Comparison of ENCODE assay signal across 1 cellular context in genomic region chr9:137406876-137407589, GRCh38.
TF ChIP-seq lines count a peak whose summit lies in the region.

No MANE protein-coding gene starts in this region.

TF ChIP-seq in HepG2, 621 proteins besides CTCF, POLR2A, EP300 and RAD21 (continued from another document):
- no peak for TF ChIP-seq E2F2 (CRISPR knock-in tag; IDR thresholded peaks at IDR 0.05; ENCODE audit: borderline replicate concordance)
- TF ChIP-seq ZNF235 (CRISPR knock-in tag; IDR thresholded peaks at IDR 0.05; ENCODE audit: borderline replicate concordance): 0 out of 2 replicates have a peak, but pooled peaks have one; percentile 47
- TF ChIP-seq ZNF770 (CRISPR knock-in tag; IDR thresholded peaks at IDR 0.05): no peak; the same call in 1 of the 2 replicates
- TF ChIP-seq DDIT3 (CRISPR knock-in tag; IDR thresholded peaks at IDR 0.05): no peak
- peak; percentile 29; the same call in 1 of the 2 replicates for TF ChIP-seq ZFP90 (CRISPR knock-in tag; IDR thresholded peaks at IDR 0.05; ENCODE audit: borderline replicate concordance)
- TF ChIP-seq THRA (CRISPR knock-in tag; IDR thresholded peaks at IDR 0.05; ENCODE audit: borderline replicate concordance): no peak
- TF ChIP-seq ZNF615 (CRISPR knock-in tag; IDR thresholded peaks at IDR 0.05; ENCODE audit: borderline replicate concordance): no peak
- peak; percentile 49; the same call in 1 of the 2 replicates for TF ChIP-seq ATF7-NPFF (CRISPR knock-in tag; IDR thresholded peaks at IDR 0.05; ENCODE audit: low read depth)
- no peak for TF ChIP-seq ZNF607 (CRISPR knock-in tag; IDR thresholded peaks at IDR 0.05; ENCODE audit: borderline replicate concordance)
- no peak for TF ChIP-seq ZNF207 (IDR thresholded peaks at IDR 0.05; ENCODE audit: borderline replicate concordance)
- TF ChIP-seq DNMT3B (CRISPR knock-in tag; conservative IDR thresholded peaks at IDR 0.05): no peak
- TF ChIP-seq AFF4 (CRISPR knock-in tag; IDR thresholded peaks at IDR 0.05): no peak
- TF ChIP-seq U2AF1 (optimal IDR thresholded peaks at IDR 0.05; ENCODE audit: low read depth, low read length): no peak
- no peak for TF ChIP-seq TRAFD1 (CRISPR knock-in tag; IDR thresholded peaks at IDR 0.05; ENCODE audit: borderline replicate concordance)
- no peak for TF ChIP-seq CAMTA2 (CRISPR knock-in tag; IDR thresholded peaks at IDR 0.05; ENCODE audit: borderline replicate concordance)
- TF ChIP-seq SPEN (CRISPR knock-in tag; IDR thresholded peaks at IDR 0.05; ENCODE audit: low read depth): peak; percentile 19; the same call in 1 of the 2 replicates
- no peak for TF ChIP-seq JUND (CRISPR knock-in tag; IDR thresholded peaks at IDR 0.05)
- TF ChIP-seq ZBTB4 (CRISPR knock-in tag; IDR thresholded peaks at IDR 0.05; ENCODE audit: borderline replicate concordance): no peak
- no peak for TF ChIP-seq GTF2F1 (IDR thresholded peaks at IDR 0.05; ENCODE audit: low read length)
- peak; percentile 80 for TF ChIP-seq AGO2 (optimal IDR thresholded peaks at IDR 0.05; ENCODE audit: low read depth, low read length)
- peak; percentile 51 for TF ChIP-seq XRCC5 (optimal IDR thresholded peaks at IDR 0.05; ENCODE audit: low read length)
- TF ChIP-seq SNAPC2 (CRISPR knock-in tag; IDR thresholded peaks at IDR 0.05): no peak
- peak; percentile 52; the same call in 1 of the 2 replicates for TF ChIP-seq MAZ (IDR thresholded peaks at IDR 0.05; ENCODE audit: borderline replicate concordance, low read depth, low read length)
- TF ChIP-seq MAZ (CRISPR knock-in tag; IDR thresholded peaks at IDR 0.05; ENCODE audit: low read depth): peak; percentile 79
- TF ChIP-seq MTF1 (CRISPR knock-in tag; IDR thresholded peaks at IDR 0.05): no peak
- no peak for TF ChIP-seq ATAD3A (CRISPR knock-in tag; IDR thresholded peaks at IDR 0.05)
- no peak for TF ChIP-seq ZNF569 (CRISPR knock-in tag; IDR thresholded peaks at IDR 0.05; ENCODE audit: borderline replicate concordance)
- TF ChIP-seq ZNF205 (CRISPR knock-in tag; IDR thresholded peaks at IDR 0.05): 0 out of 2 replicates have a peak, but pooled peaks have one; percentile 22
- no peak for TF ChIP-seq MLX (CRISPR knock-in tag; IDR thresholded peaks at IDR 0.05)
- 0 out of 2 replicates have a peak, but pooled peaks have one; percentile 19 for TF ChIP-seq PHF21A (CRISPR knock-in tag; IDR thresholded peaks at IDR 0.05)
- no peak for TF ChIP-seq NONO (IDR thresholded peaks at IDR 0.05)
- TF ChIP-seq NONO (CRISPR knock-in tag; conservative IDR thresholded peaks at IDR 0.05): 0 out of 2 replicates have a peak, but pooled peaks have one; percentile 27
- TF ChIP-seq BHLHE40 (IDR thresholded peaks at IDR 0.05; ENCODE audit: low read length): no peak
- TF ChIP-seq MYNN (CRISPR knock-in tag; IDR thresholded peaks at IDR 0.05; ENCODE audit: low read depth): no peak
